ENCODE assay signal across 11 cellular contexts in genomic region chr10:43109671-43110249, GRCh38.
"Had no signal": no experiment of that assay in that cellular context is flagged by ENCODE, and none has a peak within 500 bp of the region (broad histone marks: within the 10 kb centered on the region; RNA-seq: fewer than 3 reads in every experiment).

No MANE protein-coding gene starts in this region.

- H3K27ac Mint-ChIP-seq: activated naive CD4-positive, alpha-beta T cell treated with anti-CD3 and anti-CD28 coated beads, Interleukin-2, amount 10 ng/mL, durations not matched to agents 7 days and 5 days; activated T-helper 2 cell treated with anti-CD3 and anti-CD28 coated beads, Interferon-gamma antibody, Interleukin-2, Interleukin-4, amounts not matched to agents 10 μg/mL and 5 μg/mL and 100 μg/mL, durations not matched to agents 14 hours and 24 hours and 36 hours; nephron progenitor cell had no signal

- H3K4me3 Mint-ChIP-seq: activated naive CD4-positive, alpha-beta T cell treated with anti-CD3 and anti-CD28 coated beads, Interleukin-2, amount 10 ng/mL, durations not matched to agents 7 days and 5 days; nephron progenitor cell; T-helper 1 cell treated with Interleukin-12 subunit alpha and Interleukin-12 subunit beta and Interleukin-4 antibody, amounts not matched to agents 30 μg/mL and 1 μg/mL, for 36 hours had no signal

- H3K9me3 Mint-ChIP-seq: activated naive CD4-positive, alpha-beta T cell treated with anti-CD3 and anti-CD28 coated beads, Interleukin-2, amount 10 ng/mL, durations not matched to agents 7 days and 5 days; activated T-helper 2 cell treated with anti-CD3 and anti-CD28 coated beads, Interferon-gamma antibody, Interleukin-2, Interleukin-4, amounts not matched to agents 10 μg/mL and 5 μg/mL and 100 μg/mL, durations not matched to agents 14 hours and 24 hours and 36 hours; nephron progenitor cell; T-helper 1 cell treated with Interleukin-12 subunit alpha and Interleukin-12 subunit beta and Interleukin-4 antibody, amounts not matched to agents 30 μg/mL and 1 μg/mL, for 36 hours had no signal

- H3K36me3 Mint-ChIP-seq: activated naive CD4-positive, alpha-beta T cell treated with anti-CD3 and anti-CD28 coated beads, Interleukin-2, amount 10 ng/mL, durations not matched to agents 7 days and 5 days had no signal

- ATAC-seq: left lobe of liver, sciatic nerve had no signal

- DNase-seq: activated CD4-positive, alpha-beta T cell treated with anti-CD3 and anti-CD28 coated beads for 48 hours; activated naive CD4-positive, alpha-beta T cell treated with anti-CD3 and anti-CD28 coated beads, Interleukin-2, amount 10 ng/mL, durations not matched to agents 7 days and 5 days; caudate nucleus; cortex of kidney; nephron progenitor cell; stimulated activated CD4-positive, alpha-beta T cell treated with anti-CD3 and anti-CD28 coated beads, Interleukin-4, amount 100 ng/mL, for 4 hours had no signal

- H3K4me3 ChIP-seq: uterus had no signal

- H3K27ac ChIP-seq: uterus had no signal

- H3K27me3 ChIP-seq: uterus had no signal

- H3K36me3 ChIP-seq: uterus had no signal

- H3K9me3 ChIP-seq: uterus had no signal
